Comparison of ENCODE assay signal across 28 cellular contexts in genomic region chr19:39003188-39003587, GRCh38.
"Had no signal": no experiment of that assay in that cellular context is flagged by ENCODE, and none has a peak within 500 bp of the region (broad histone marks: within the 10 kb centered on the region; RNA-seq: fewer than 3 reads in every experiment).

No MANE protein-coding gene starts in this region.

- DNase-seq: stimulated activated CD4-positive, alpha-beta T cell treated with anti-CD3 and anti-CD28 coated beads, Interleukin-2, amount 100 ng/mL, for 48 hours; stimulated activated CD4-positive, alpha-beta T cell treated with anti-CD3 and anti-CD28 coated beads, Interleukin-4, amount 100 ng/mL, for 1 hour; stimulated activated CD4-positive, alpha-beta T cell treated with anti-CD3 and anti-CD28 coated beads, Interleukin-4, amount 100 ng/mL, for 24 hours; stimulated activated CD4-positive, alpha-beta T cell treated with anti-CD3 and anti-CD28 coated beads, Interleukin-4, amount 100 ng/mL, for 4 hours; stimulated activated CD8-positive, alpha-beta memory T cell treated with anti-CD3 and anti-CD28 coated beads, Interleukin-4, amount 100 ng/mL, for 48 hours; stimulated activated naive B cell treated with anti-CD40 and anti-IgM and Interleukin-4, amounts not matched to agents 10 μg/mL and 1 μg/mL and 100 μg/mL, for 72 hours; stimulated activated naive CD4-positive, alpha-beta T cell; stimulated activated naive CD4-positive, alpha-beta T cell treated with Interleukin-2 at 50 U/mL for 16 hours; stimulated activated naive CD8-positive, alpha-beta T cell treated with anti-CD3 and anti-CD28 coated beads, Interleukin-15, amount 100 ng/mL, for 72 hours; stimulated activated naive CD8-positive, alpha-beta T cell treated with anti-CD3 and anti-CD28 coated beads, Interleukin-15, Interleukin-2, amounts not matched to agents 100 U/mL and 50 U/mL, for 24 hours; stomach; substantia nigra; testis; thyroid gland; tibial artery; transverse colon; trophoblast cell; upper lobe of left lung; upper lobe of right lung; uterus had no signal

- FAIRE-seq: urothelium cell line had no signal

- ATAC-seq: stimulated activated effector memory CD8-positive, alpha-beta T cell treated with anti-CD3 and anti-CD28 coated beads, Interleukin-12 subunit alpha, Interleukin-12 subunit beta, amount 100 ng/mL, for 72 hours; stimulated activated memory B cell treated with anti-CD40 and anti-IgM and Interleukin-4, amounts not matched to agents 10 μg/mL and 1 μg/mL and 100 μg/mL, for 72 hours; stimulated activated naive B cell treated with anti-CD40 and anti-IgM and Interleukin-4, amounts not matched to agents 10 μg/mL and 1 μg/mL and 100 μg/mL, for 72 hours; stimulated activated naive CD8-positive, alpha-beta T cell treated with anti-CD3 and anti-CD28 coated beads, Interleukin-15, amount 100 ng/mL, for 72 hours; stimulated activated naive CD8-positive, alpha-beta T cell treated with anti-CD3 and anti-CD28 coated beads, Interleukin-15, Interleukin-2, amounts not matched to agents 100 U/mL and 50 U/mL, for 24 hours; upper lobe of right lung had no signal

- H3K4me3 Mint-ChIP-seq: stimulated activated effector memory CD8-positive, alpha-beta T cell treated with anti-CD3 and anti-CD28 coated beads, Interleukin-12 subunit alpha, Interleukin-12 subunit beta, amount 100 ng/mL, for 72 hours; stimulated activated memory B cell treated with anti-CD40 and anti-IgM and Interleukin-4, amounts not matched to agents 10 μg/mL and 1 μg/mL and 100 μg/mL, for 72 hours; stimulated activated naive B cell treated with anti-CD40 and anti-IgM and Interleukin-4, amounts not matched to agents 10 μg/mL and 1 μg/mL and 100 μg/mL, for 72 hours; stimulated activated naive CD8-positive, alpha-beta T cell treated with anti-CD3 and anti-CD28 coated beads, Interleukin-15, amount 100 ng/mL, for 72 hours; stimulated activated naive CD8-positive, alpha-beta T cell treated with anti-CD3 and anti-CD28 coated beads, Interleukin-15, Interleukin-2, amounts not matched to agents 100 ng/mL and 50 ng/mL, for 24 hours had no signal

- H3K27ac Mint-ChIP-seq: stimulated activated effector memory CD8-positive, alpha-beta T cell treated with anti-CD3 and anti-CD28 coated beads, Interleukin-12 subunit alpha, Interleukin-12 subunit beta, amount 100 ng/mL, for 72 hours; stimulated activated memory B cell treated with anti-CD40 and anti-IgM and Interleukin-4, amounts not matched to agents 10 μg/mL and 1 μg/mL and 100 μg/mL, for 72 hours; stimulated activated naive B cell treated with anti-CD40 and anti-IgM and Interleukin-4, amounts not matched to agents 10 μg/mL and 1 μg/mL and 100 μg/mL, for 72 hours; stimulated activated naive CD8-positive, alpha-beta T cell treated with anti-CD3 and anti-CD28 coated beads, Interleukin-15, amount 100 ng/mL, for 72 hours; stimulated activated naive CD8-positive, alpha-beta T cell treated with anti-CD3 and anti-CD28 coated beads, Interleukin-15, Interleukin-2, amounts not matched to agents 100 ng/mL and 50 ng/mL, for 24 hours had no signal

- H3K4me1 ChIP-seq: stomach, suprapubic skin, testis, thyroid gland, tibial artery, tibial nerve, transverse colon, upper lobe of left lung, upper lobe of right lung, uterus, vagina had no signal

- H3K36me3 Mint-ChIP-seq: stimulated activated effector memory CD8-positive, alpha-beta T cell treated with anti-CD3 and anti-CD28 coated beads, Interleukin-12 subunit alpha, Interleukin-12 subunit beta, amount 100 ng/mL, for 72 hours; stimulated activated memory B cell treated with anti-CD40 and anti-IgM and Interleukin-4, amounts not matched to agents 10 μg/mL and 1 μg/mL and 100 μg/mL, for 72 hours; stimulated activated naive B cell treated with anti-CD40 and anti-IgM and Interleukin-4, amounts not matched to agents 10 μg/mL and 1 μg/mL and 100 μg/mL, for 72 hours had no signal

- H3K27me3 ChIP-seq: stomach, suprapubic skin, testis, thyroid gland, tibial artery, tibial nerve, transverse colon, upper lobe of left lung, uterus, vagina had no signal

- H3K9me3 ChIP-seq: stomach, suprapubic skin, testis, thoracic aorta, thyroid gland, tibial artery, tibial nerve, transverse colon, upper lobe of left lung, upper lobe of right lung, uterus, vagina had no signal

- H3K9me3 Mint-ChIP-seq: stimulated activated effector memory CD8-positive, alpha-beta T cell treated with anti-CD3 and anti-CD28 coated beads, Interleukin-12 subunit alpha, Interleukin-12 subunit beta, amount 100 ng/mL, for 72 hours; stimulated activated memory B cell treated with anti-CD40 and anti-IgM and Interleukin-4, amounts not matched to agents 10 μg/mL and 1 μg/mL and 100 μg/mL, for 72 hours; stimulated activated naive B cell treated with anti-CD40 and anti-IgM and Interleukin-4, amounts not matched to agents 10 μg/mL and 1 μg/mL and 100 μg/mL, for 72 hours; stimulated activated naive CD8-positive, alpha-beta T cell treated with anti-CD3 and anti-CD28 coated beads, Interleukin-15, amount 100 ng/mL, for 72 hours; stimulated activated naive CD8-positive, alpha-beta T cell treated with anti-CD3 and anti-CD28 coated beads, Interleukin-15, Interleukin-2, amounts not matched to agents 100 ng/mL and 50 ng/mL, for 24 hours had no signal

- H3K4me1 Mint-ChIP-seq: stimulated activated memory B cell treated with anti-CD40 and anti-IgM and Interleukin-4, amounts not matched to agents 10 μg/mL and 1 μg/mL and 100 μg/mL, for 72 hours; stimulated activated naive B cell treated with anti-CD40 and anti-IgM and Interleukin-4, amounts not matched to agents 10 μg/mL and 1 μg/mL and 100 μg/mL, for 72 hours; stimulated activated naive CD8-positive, alpha-beta T cell treated with anti-CD3 and anti-CD28 coated beads, Interleukin-15, amount 100 ng/mL, for 72 hours had no signal

- H3K36me3 ChIP-seq: stomach, suprapubic skin, thoracic aorta, thyroid gland, tibial artery, tibial nerve, transverse colon, upper lobe of left lung, upper lobe of right lung, uterus, vagina had no signal

- H3K4me3 ChIP-seq: stomach, suprapubic skin, testis, thoracic aorta, thyroid gland, tibial artery, tibial nerve, transverse colon, upper lobe of left lung, upper lobe of right lung, uterus, vagina had no signal

- H3K27ac ChIP-seq: stomach, suprapubic skin, testis, thoracic aorta, thyroid gland, tibial artery, tibial nerve, transverse colon, upper lobe of left lung, upper lobe of right lung, uterus, vagina had no signal
